ENCODE assay signal across 14 cellular contexts in genomic region chr12:90958995-90959394, GRCh38. TPM values are rescaled to one million over a fixed set of nuclear protein-coding genes. Genes with fewer than 3 reads are reported as not detected.
DNase-seq lines count a peak whose midpoint lies in the region; ATAC-seq and TF ChIP-seq lines count a peak whose summit lies in the region.
"Had no signal": no experiment of that assay in that cellular context is flagged by ENCODE, and none has a peak within 500 bp of the region (broad histone marks: within the 10 kb centered on the region; RNA-seq: fewer than 3 reads in every experiment).

No MANE protein-coding gene starts in this region.

- intact Hi-C loops in Right ventricle myocardium inferior (cut with DNase I) (no loop called here), vagina (cut with DNase I) (loop anchor here (10.0 kb wide), 1 partner anchor 1414 kb away; no protein-coding TSS in a partner anchor)

- ATAC-seq in Right ventricle myocardium inferior = no peak

- POLR2A ChIA-PET in SK-N-SH (lab: Yijun Ruan, JAX) = no interaction called here

- no peak overlapping the region for H3K4me3 Mint-ChIP-seq in activated T-cell treated with anti-CD3 and anti-CD28 coated beads, Interleukin-2, amount 50 U/mL, for 24 hours

- peak; percentile 49; the same call in 1 of the 2 replicates for TF ChIP-seq RAD21 in SK-N-SH (IDR thresholded peaks at IDR 0.05; ENCODE audit: low read length)

- H3K9me2 ChIP-seq in SK-N-SH = no peaks in the 10 kb centered on the region

- no peaks in the 10 kb centered on the region for H4K20me1 ChIP-seq in SK-N-SH (ENCODE audit: insufficient read depth)
- H4K20me1 ChIP-seq: BLaER1 had no signal

- H3K36me3 Mint-ChIP-seq in activated T-cell treated with anti-CD3 and anti-CD28 coated beads, Interleukin-2, amount 50 U/mL, for 24 hours (ENCODE audit: low read depth) = no peaks in the 10 kb centered on the region

- no peaks in the 10 kb centered on the region for H3K4me1 ChIP-seq in cardiac muscle cell (ENCODE audit: low read depth)
- no peaks in the 10 kb centered on the region; a peak in 1 of 4 replicates for H3K4me1 ChIP-seq in SK-N-SH (ENCODE audit: control insufficient read depth in 1 of 2, insufficient read depth in 2 of 2, low read depth in 1 of 2, low read length in 1 of 2)
- H3K4me1 ChIP-seq in vagina = no peaks in the 10 kb centered on the region
- H3K4me1 ChIP-seq: BLaER1, psoas muscle had no signal

- H3K27me3 ChIP-seq in cardiac muscle cell = no peaks in the 10 kb centered on the region
- no peaks in the 10 kb centered on the region for H3K27me3 ChIP-seq in SK-N-SH (ENCODE audit: insufficient read depth)
- no peaks in the 10 kb centered on the region for H3K27me3 ChIP-seq in vagina
- H3K27me3 ChIP-seq: BLaER1 had no signal

- TF ChIP-seq EP300 in SK-N-SH (IDR thresholded peaks at IDR 0.05; ENCODE audit: borderline replicate concordance in 1 of 2, low read depth in 1 of 2, low read length in 1 of 2) = no peak

- H3K4me3 ChIP-seq in cardiac muscle cell (no peak overlapping the region), SK-N-SH (ENCODE audit: low read depth in 2 of 2, low read length in 1 of 2) (no peak overlapping the region), vagina (no peak overlapping the region)
- H3K4me3 ChIP-seq: BLaER1, psoas muscle had no signal

- no peak overlapping the region for H3K27ac ChIP-seq in cardiac muscle cell
- H3K27ac ChIP-seq in SK-N-SH (ENCODE audit: low read depth in 2 of 2, low read length in 1 of 2) = no peak overlapping the region
- H3K27ac ChIP-seq in vagina = no peak overlapping the region
- H3K27ac ChIP-seq: BLaER1, psoas muscle had no signal

- DNase-seq in cardiac muscle cell (ENCODE audit: low read depth in 1 of 2, low spot score in 1 of 2) (peak in 1 of 2 donors; percentile 46), Right ventricle myocardium inferior (ENCODE audit: missing footprints) (no peak), SK-N-SH (no peak), fibroblast of the conjunctiva (ENCODE audit: low read depth) (peak; percentile 24), vagina (ENCODE audit: extremely low spot score in 2 of 2) (no peak), NCI-H82 treated with DMSO at 0.1 percent for 48 hours (lab: John Stamatoyannopoulos, UW; ENCODE audit: unreplicated experiment) (no peak), glomerular visceral epithelial cell (ENCODE audit: extremely low spot score) (no peak)
- DNase-seq in activated T-cell treated with anti-CD3 and anti-CD28 coated beads, Interleukin-2, amount 50 U/mL, for 24 hours = no peak
- DNase-seq: GF-D8; NCI-H524 treated with DMSO at 0.1 percent for 48 hours; psoas muscle; stimulated activated naive CD4-positive, alpha-beta T cell treated with Interleukin-2 at 50 U/mL for 16 hours had no signal

- H3K27ac Mint-ChIP-seq in activated T-cell treated with anti-CD3 and anti-CD28 coated beads, Interleukin-2, amount 50 U/mL, for 24 hours = no peak overlapping the region

- no peaks in the 10 kb centered on the region for H3K9me3 Mint-ChIP-seq in activated T-cell treated with anti-CD3 and anti-CD28 coated beads, Interleukin-2, amount 50 U/mL, for 24 hours

- no peaks in the 10 kb centered on the region for H3K79me2 ChIP-seq in SK-N-SH (ENCODE audit: insufficient read depth)

- no peak for TF ChIP-seq POLR2A in vagina (IDR thresholded peaks at IDR 0.05)

- H3F3A ChIP-seq in SK-N-SH (replicated peaks; ENCODE audit: insufficient read depth) = no peaks in the 10 kb centered on the region

- H3K9ac ChIP-seq in SK-N-SH = no peak overlapping the region
- H3K9ac ChIP-seq: BLaER1 had no signal

- 98% methylated on average over 3 of the region's 3 CpGs for WGBS in SK-N-SH (ENCODE audit: low lambda C conversion rate)

- H2AFZ ChIP-seq in SK-N-SH (ENCODE audit: low read depth) = no peak overlapping the region

- no peaks in the 10 kb centered on the region for H3K4me1 Mint-ChIP-seq in activated T-cell treated with anti-CD3 and anti-CD28 coated beads, Interleukin-2, amount 50 U/mL, for 24 hours (ENCODE audit: low read depth)

- H3K4me2 ChIP-seq in SK-N-SH = no peak overlapping the region
- H3K4me2 ChIP-seq: BLaER1 had no signal

- CTCF ChIA-PET in SK-N-SH (lab: Yijun Ruan, JAX) = interaction anchor here (0.6 to 2.9 kb wide), 22 partner anchors 8 to 1419 kb away, joined by 3 to 39 read pairs (median 4); no protein-coding TSS in a partner anchor

- TF ChIP-seq CTCF in cardiac muscle cell (IDR thresholded peaks at IDR 0.05; ENCODE audit: low read depth, low read length) = peak; percentile 25
- TF ChIP-seq CTCF in SK-N-SH (IDR thresholded peaks at IDR 0.05) = peak; percentile 40
- peak in 2 of 3 experiments; percentile 5 to 6 for TF ChIP-seq CTCF in vagina (IDR thresholded peaks at IDR 0.05)

- H3K9me3 ChIP-seq in cardiac muscle cell (ENCODE audit: low read depth) (no peaks in the 10 kb centered on the region), SK-N-SH (no peaks in the 10 kb centered on the region), vagina (no peaks in the 10 kb centered on the region)
- H3K9me3 ChIP-seq: psoas muscle had no signal

- H3K36me3 ChIP-seq in cardiac muscle cell (no peaks in the 10 kb centered on the region), SK-N-SH (replicated peaks in 1 of 2; ENCODE audit: control insufficient read depth in 1 of 2, insufficient read depth in 2 of 2, low read length in 1 of 2) (no peaks in the 10 kb centered on the region), vagina (no peaks in the 10 kb centered on the region)
- H3K36me3 ChIP-seq: BLaER1 had no signal

- H3K27me3 Mint-ChIP-seq in activated T-cell treated with anti-CD3 and anti-CD28 coated beads, Interleukin-2, amount 50 U/mL, for 24 hours = no peaks in the 10 kb centered on the region

TF ChIP-seq in SK-N-SH, 30 proteins besides CTCF, POLR2A, EP300 and RAD21:
- TF ChIP-seq, protein P1, sequence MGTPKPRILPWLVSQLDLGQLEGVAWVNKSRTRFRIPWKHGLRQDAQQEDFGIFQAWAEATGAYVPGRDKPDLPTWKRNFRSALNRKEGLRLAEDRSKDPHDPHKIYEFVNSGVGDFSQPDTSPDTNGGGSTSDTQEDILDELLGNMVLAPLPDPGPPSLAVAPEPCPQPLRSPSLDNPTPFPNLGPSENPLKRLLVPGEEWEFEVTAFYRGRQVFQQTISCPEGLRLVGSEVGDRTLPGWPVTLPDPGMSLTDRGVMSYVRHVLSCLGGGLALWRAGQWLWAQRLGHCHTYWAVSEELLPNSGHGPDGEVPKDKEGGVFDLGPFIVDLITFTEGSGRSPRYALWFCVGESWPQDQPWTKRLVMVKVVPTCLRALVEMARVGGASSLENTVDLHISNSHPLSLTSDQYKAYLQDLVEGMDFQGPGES (IDR thresholded peaks at IDR 0.05; ENCODE audit: low read depth, low read length) = no peak
- TF ChIP-seq FOSL2 (IDR thresholded peaks at IDR 0.05; ENCODE audit: borderline replicate concordance, low read depth) = no peak
- no peak for TF ChIP-seq POLR2AphosphoS5 (IDR thresholded peaks at IDR 0.05; ENCODE audit: low read depth, low read length)
- TF ChIP-seq CHD2 (IDR thresholded peaks at IDR 0.05; ENCODE audit: low read length, partially characterized antibody) = no peak
- TF ChIP-seq GATA2 (CRISPR knock-in tag; IDR thresholded peaks at IDR 0.05) = no peak
- no peak for TF ChIP-seq FOXJ3 (CRISPR knock-in tag; IDR thresholded peaks at IDR 0.05)
- TF ChIP-seq SIN3A (IDR thresholded peaks at IDR 0.05; ENCODE audit: borderline replicate concordance, low read depth, low read length) = no peak
- no peak for TF ChIP-seq TCF12 (IDR thresholded peaks at IDR 0.05)
- TF ChIP-seq TAF1 (IDR thresholded peaks at IDR 0.05; ENCODE audit: borderline replicate concordance, low read depth, low read length) = no peak
- no peak for TF ChIP-seq SMC3 (IDR thresholded peaks at IDR 0.05; ENCODE audit: low read depth, low read length)
- TF ChIP-seq ELF1 (IDR thresholded peaks at IDR 0.05) = no peak
- no peak for TF ChIP-seq EZH2phosphoT487 (IDR thresholded peaks at IDR 0.05; ENCODE audit: borderline replicate concordance, low read depth)
- TF ChIP-seq NFIC (IDR thresholded peaks at IDR 0.05; ENCODE audit: borderline replicate concordance) = no peak
- no peak for TF ChIP-seq GABPA (IDR thresholded peaks at IDR 0.05; ENCODE audit: low read depth)
- TF ChIP-seq PBX3 (IDR thresholded peaks at IDR 0.05) = no peak

RNA-seq across cellular contexts. Expression of gene CCER1, which starts 4.0 kb away (rescaled TPM):
- total RNA-seq in cardiac muscle cell (not detected in 2 replicates), Right ventricle myocardium inferior (not detected), vagina (not detected)
- polyA plus RNA-seq in cardiac muscle cell (not detected in 2 replicates), SK-N-SH (2012; rRNA removed) (not detected in 2 replicates)
- polyA plus RNA-seq in SK-N-SH (2012; cell fraction: cytosol; rRNA removed) = not detected in 2 replicates
- polyA plus RNA-seq in SK-N-SH (2012; cell fraction: nucleus; rRNA removed) = not detected in 2 replicates
- total RNA-seq: mononuclear cell, psoas muscle had no signal
- polyA plus RNA-seq: psoas muscle had no signal

RNA-seq across cellular contexts. Expression of gene EPYC, which starts 45.8 kb away (rescaled TPM):
- total RNA-seq in cardiac muscle cell (not detected in 2 replicates), Right ventricle myocardium inferior (not detected), vagina (not detected)
- polyA plus RNA-seq in cardiac muscle cell (not detected in 2 replicates), SK-N-SH (2012; rRNA removed) (not detected in 2 replicates)
- 0.03 TPM in 1 of 2 replicates, not detected in the other for polyA plus RNA-seq in SK-N-SH (2012; cell fraction: cytosol; rRNA removed)
- polyA plus RNA-seq in SK-N-SH (2012; cell fraction: nucleus; rRNA removed) = not detected in 2 replicates
- total RNA-seq: mononuclear cell, psoas muscle had no signal
- polyA plus RNA-seq: psoas muscle had no signal
